In genomic region chr6:100664274-100665040, GRCh38 we compare ENCODE assay signal across 8 cellular contexts.
DNase-seq lines count a peak whose midpoint lies in the region; ATAC-seq and TF ChIP-seq lines count a peak whose summit lies in the region.

No MANE protein-coding gene starts in this region.

- H3K36me3 Mint-ChIP-seq in progenitor cell of endocrine pancreas (ENCODE audit: insufficient read depth): no peaks in the 10 kb centered on the region

- ATAC-seq in GM19351 (IDR thresholded peaks at IDR 0.05; ENCODE audit: unreplicated experiment) (peak; percentile 33), HG03342 (IDR thresholded peaks at IDR 0.05; ENCODE audit: unreplicated experiment) (peak; percentile 32)

- no peak overlapping the region for H3K4me3 Mint-ChIP-seq in progenitor cell of endocrine pancreas (ENCODE audit: low read depth)

- no peak overlapping the region for H3K27ac Mint-ChIP-seq in progenitor cell of endocrine pancreas

- DNase-seq in DMS114 treated with DMSO at 0.1 percent for 48 hours (lab: John Stamatoyannopoulos, UW; ENCODE audit: unreplicated experiment) (peak; percentile 37), RPMI7951 (ENCODE audit: low read depth) (peak; percentile 27), epithelial cell of proximal tubule (ENCODE audit: low read depth) (no peak), progenitor cell of endocrine pancreas (ENCODE audit: low spot score, unreplicated experiment) (no peak), COLO668 (lab: John Stamatoyannopoulos, UW; ENCODE audit: unreplicated experiment) (no peak), NCI-H226 (no peak)

- H3K4me3 ChIP-seq in epithelial cell of proximal tubule (ENCODE audit: low read depth, low read length): no peak overlapping the region

- no peaks in the 10 kb centered on the region for H3K27me3 Mint-ChIP-seq in progenitor cell of endocrine pancreas

- peaks cover 7% of the 10 kb centered on the region for H3K4me1 Mint-ChIP-seq in progenitor cell of endocrine pancreas (ENCODE audit: low read depth)

- TF ChIP-seq CTCF in epithelial cell of proximal tubule (conservative IDR thresholded peaks at IDR 0.05; ENCODE audit: low read depth, low read length) (peak; percentile 56), progenitor cell of endocrine pancreas (IDR thresholded peaks at IDR 0.05; ENCODE audit: unreplicated experiment) (peak; percentile 76)

- H3K9me3 Mint-ChIP-seq in progenitor cell of endocrine pancreas (ENCODE audit: low read depth): no peaks in the 10 kb centered on the region

Comparison
In these comparisons a context has a peak if more than half of its experiments do, and no peak if none do; other contexts are left out.
1. DNase-seq: peak in DMS114 treated with DMSO at 0.1 percent for 48 hours (single experiment) and RPMI7951 (single experiment); none in epithelial cell of proximal tubule (single experiment), progenitor cell of endocrine pancreas (single experiment), COLO668 (single experiment) and NCI-H226 (single experiment).